In genomic region chr5:127886141-127886540, GRCh38 we compare ENCODE assay signal across 20 cellular contexts.
"Had no signal": no experiment of that assay in that cellular context is flagged by ENCODE, and none has a peak within 500 bp of the region (broad histone marks: within the 10 kb centered on the region; RNA-seq: fewer than 3 reads in every experiment).

No MANE protein-coding gene starts in this region.

- H3K27ac ChIP-seq: neutrophil, psoas muscle, testis, uterus had no signal

- H3K4me1 ChIP-seq: testis, uterus had no signal

- H3K4me3 ChIP-seq: psoas muscle, testis, uterus had no signal

- H3K27me3 ChIP-seq: neutrophil, testis, uterus had no signal

- H3K36me3 ChIP-seq: neutrophil, uterus had no signal

- H3K9me3 ChIP-seq: neutrophil, psoas muscle, testis, uterus had no signal

- DNase-seq: activated B cell treated with CpG ODN at 0.5 μM for 24 hours; activated CD4-positive, alpha-beta T cell treated with anti-CD3 and anti-CD28 coated beads, Interleukin-2, amount 50 U/mL, for 1 hour; activated CD8-positive, alpha-beta T cell treated with anti-CD3 and anti-CD28 coated beads for 36 hours; activated naive CD4-positive, alpha-beta T cell treated with Interleukin-2 at 50 U/mL for 16 hours; activated T-cell treated with anti-CD3 and anti-CD28 coated beads, Interleukin-2, amount 50 U/mL, for 72 hours; anterior cingulate cortex; effector memory CD4-positive, alpha-beta T cell; glutamatergic neuron; islet precursor cell; nephron progenitor cell; psoas muscle; stimulated activated CD4-positive, alpha-beta T cell treated with anti-CD3 and anti-CD28 coated beads, Interleukin-15, amount 100 ng/mL, for 24 hours; stimulated activated CD4-positive, alpha-beta T cell treated with anti-CD3 and anti-CD28 coated beads, Interleukin-2, amount 100 ng/mL, for 24 hours; stimulated activated naive CD4-positive, alpha-beta T cell; SW 1271; T1000; testis; trophoblast cell; uterus had no signal
